ENCODE assay signal across 8 cellular contexts in the genomic region with DNA sequence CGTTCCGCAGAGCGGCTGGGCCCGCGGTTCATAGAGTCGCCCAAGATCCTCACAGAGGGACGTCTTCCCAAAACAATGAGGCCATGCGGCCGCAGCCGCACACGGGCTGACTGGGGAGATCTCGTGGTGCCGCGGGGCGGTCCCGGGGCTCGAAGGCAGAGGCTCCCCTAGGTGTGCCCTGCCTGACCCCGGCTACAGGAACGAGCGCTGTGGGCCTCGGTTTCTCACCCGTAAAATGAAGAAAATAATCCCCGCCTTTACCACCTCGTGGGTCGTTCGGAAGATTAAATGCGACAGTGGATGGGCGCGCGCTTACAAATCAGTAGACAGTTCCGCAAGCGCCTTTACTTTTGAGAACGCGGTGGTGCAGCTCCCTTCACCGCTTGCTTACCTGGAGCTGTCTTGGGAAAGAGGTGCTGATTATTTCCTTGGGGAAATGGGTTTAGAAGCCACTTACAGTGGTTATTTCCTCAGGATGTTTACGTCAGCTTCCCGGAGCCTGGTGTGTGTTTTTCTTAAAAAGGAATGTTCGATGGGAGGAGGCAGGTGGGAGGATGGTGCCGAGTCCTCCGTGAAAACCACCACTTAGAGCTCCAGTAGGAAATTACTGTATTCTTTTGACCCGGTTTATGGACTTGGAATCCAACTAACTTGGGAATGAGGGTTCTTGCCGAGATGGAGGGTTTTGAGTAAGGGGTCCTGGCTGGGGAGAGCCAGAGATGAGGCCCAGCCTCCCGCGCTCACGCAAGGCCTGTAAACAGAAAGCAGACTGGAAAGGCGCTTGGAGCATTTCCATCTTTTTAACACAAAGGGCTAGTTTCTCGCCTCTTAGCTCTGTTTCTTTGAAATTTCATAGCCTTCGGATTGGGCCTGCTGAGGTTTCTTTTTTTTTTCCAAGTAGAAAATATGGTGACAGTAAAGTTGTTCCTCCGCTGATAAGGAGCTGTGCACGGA. TPM values are rescaled to one million over a fixed set of nuclear protein-coding genes. Genes with fewer than 3 reads are reported as not detected.
DNase-seq lines count a peak whose midpoint lies in the region; ATAC-seq and TF ChIP-seq lines count a peak whose summit lies in the region.

No MANE protein-coding gene starts in this region.

- peak overlapping the region; percentile 35 for H3K4me3 ChIP-seq in HAP-1

- peak overlapping the region; percentile 68 for H3K27ac Mint-ChIP-seq in CD4-positive, alpha-beta T cell
- H3K27ac Mint-ChIP-seq in activated CD4-positive, alpha-beta memory T cell treated with anti-CD3 and anti-CD28 coated beads, Interleukin-2, amount 10 ng/mL, durations not matched to agents 7 days and 5 days = no peak overlapping the region

- peak overlapping the region; percentile 87 for H3K4me3 Mint-ChIP-seq in CD4-positive, alpha-beta T cell
- H3K4me3 Mint-ChIP-seq in activated CD4-positive, alpha-beta memory T cell treated with anti-CD3 and anti-CD28 coated beads, Interleukin-2, amount 10 ng/mL, durations not matched to agents 7 days and 5 days = peak overlapping the region; percentile 76

- H3K36me3 ChIP-seq in HAP-1 (replicated peaks) = peaks cover 9% of the 10 kb centered on the region; the same call in 1 of the 2 replicates

- intact Hi-C loops in CD4-positive, alpha-beta T cell (cut with DNase I, micrococcal nuclease) = loop anchor here (1.0 to 10.0 kb wide), 4 partner anchors 567 to 1060 kb away; partner anchors contain the start of gene MESD (in 1 of the 2)
- intact Hi-C loops in Right ventricle myocardium superior (cut with DNase I) (loop anchor here (5.0 kb wide), 1 partner anchor 565 kb away; no protein-coding TSS in a partner anchor), posterior cingulate gyrus (cut with DNase I) (loop anchor here (1.0 to 5.0 kb wide), 3 partner anchors 90 to 567 kb away; no protein-coding TSS in a partner anchor)

- POLR2A ChIA-PET in CD4-positive, alpha-beta T cell (lab: Charles Lee) = interaction anchor here (0.6 kb wide), 1 partner anchor 1085 kb away, joined by 3 read pairs; no protein-coding TSS in a partner anchor
- POLR2A ChIA-PET in activated CD4-positive, alpha-beta memory T cell treated with anti-CD3 and anti-CD28 coated beads, Interleukin-2, amount 10 ng/mL, durations not matched to agents 7 days and 5 days (lab: Charles Lee) = no interaction called here

- no peaks in the 10 kb centered on the region for H3K9me3 Mint-ChIP-seq in CD4-positive, alpha-beta T cell
- H3K9me3 Mint-ChIP-seq in activated CD4-positive, alpha-beta memory T cell treated with anti-CD3 and anti-CD28 coated beads, Interleukin-2, amount 10 ng/mL, durations not matched to agents 7 days and 5 days = no peaks in the 10 kb centered on the region

- peak; percentile 30 for TF ChIP-seq CTCF in CD4-positive, alpha-beta T cell (IDR thresholded peaks at IDR 0.05)

- ATAC-seq in CD4-positive, alpha-beta T cell (ENCODE audit: poor library complexity) = no peak
- ATAC-seq in Right ventricle myocardium superior (ENCODE audit: poor library complexity) = peak; percentile 3
- ATAC-seq in GM19463 (IDR thresholded peaks at IDR 0.05; ENCODE audit: unreplicated experiment) = no peak

- H3K4me1 ChIP-seq in HAP-1 = peaks cover 10% of the 10 kb centered on the region

- in situ Hi-C loops in HAP-1 (cut with MboI; ENCODE audit: low sequenced_read_pairs) = loop anchor here (10.0 kb wide), 1 partner anchor 1063 kb away; the partner anchor contains the start of gene MESD

- no peaks in the 10 kb centered on the region for H3K9me3 ChIP-seq in CD4-positive, alpha-beta T cell (ENCODE audit: control insufficient read depth, low read length)
- H3K9me3 ChIP-seq in HAP-1 = no peaks in the 10 kb centered on the region

- CTCF ChIA-PET in CD4-positive, alpha-beta T cell (lab: Charles Lee) = interaction anchor here (0.5 to 2.2 kb wide), 3 partner anchors 8 to 567 kb away, joined by 4 to 5 read pairs (median 5); no protein-coding TSS in a partner anchor
- CTCF ChIA-PET in activated CD4-positive, alpha-beta memory T cell treated with anti-CD3 and anti-CD28 coated beads, Interleukin-2, amount 10 ng/mL, durations not matched to agents 7 days and 5 days (lab: Charles Lee) = interaction anchor here (1.0 to 2.0 kb wide), 2 partner anchors 10 to 14 kb away, joined by 3 to 6 read pairs; no protein-coding TSS in a partner anchor

- no peak overlapping the region for H3K27ac ChIP-seq in CD4-positive, alpha-beta T cell (ENCODE audit: low read depth, low read length)

- peaks cover 11% of the 10 kb centered on the region for H3K27me3 Mint-ChIP-seq in CD4-positive, alpha-beta T cell
- H3K27me3 Mint-ChIP-seq in activated CD4-positive, alpha-beta memory T cell treated with anti-CD3 and anti-CD28 coated beads, Interleukin-2, amount 10 ng/mL, durations not matched to agents 7 days and 5 days = peaks cover 39% of the 10 kb centered on the region

- DNase-seq in CD4-positive, alpha-beta T cell = peak in 1 of 10 experiments; percentile 37
- DNase-seq in HAP-1 (ENCODE audit: low spot score in 2 of 2) (peak in 1 of 2 experiments; percentile 32), Right ventricle myocardium superior (no peak), posterior cingulate gyrus (peak in 7 of 10 donors; percentile 13 to 87 (median 24)), NCI-H1048 (lab: John Stamatoyannopoulos, UW) (no peak), cortex of kidney (lab: John Stamatoyannopoulos, UW) (no peak)
- DNase-seq in activated CD4-positive, alpha-beta memory T cell treated with anti-CD3 and anti-CD28 coated beads, Interleukin-2, amount 10 ng/mL, durations not matched to agents 7 days and 5 days = no peak

- H3K27me3 ChIP-seq in CD4-positive, alpha-beta T cell (ENCODE audit: control insufficient read depth, insufficient read depth, low read length) = peaks cover 4% of the 10 kb centered on the region
- peaks cover 17% of the 10 kb centered on the region for H3K27me3 ChIP-seq in HAP-1 (ENCODE audit: low read depth)

- peaks cover 6% of the 10 kb centered on the region for H3K36me3 Mint-ChIP-seq in CD4-positive, alpha-beta T cell (ENCODE audit: low read depth)
- H3K36me3 Mint-ChIP-seq in activated CD4-positive, alpha-beta memory T cell treated with anti-CD3 and anti-CD28 coated beads, Interleukin-2, amount 10 ng/mL, durations not matched to agents 7 days and 5 days (ENCODE audit: low read depth) = no peaks in the 10 kb centered on the region

- H3K4me1 Mint-ChIP-seq in CD4-positive, alpha-beta T cell (ENCODE audit: low read depth) = peaks cover 12% of the 10 kb centered on the region
- peaks cover 19% of the 10 kb centered on the region for H3K4me1 Mint-ChIP-seq in activated CD4-positive, alpha-beta memory T cell treated with anti-CD3 and anti-CD28 coated beads, Interleukin-2, amount 10 ng/mL, durations not matched to agents 7 days and 5 days

RNA-seq across cellular contexts. Expression of gene MEX3B, which starts 2.0 kb away (rescaled TPM):
- total RNA-seq in CD4-positive, alpha-beta T cell = 1 to 10 TPM; 5.4 TPM
- under 1 TPM; 0.91 to 0.93 TPM for total RNA-seq in activated CD4-positive, alpha-beta memory T cell treated with anti-CD3 and anti-CD28 coated beads, Interleukin-2, amount 10 ng/mL, durations not matched to agents 7 days and 5 days
- 3.5 TPM for total RNA-seq in Right ventricle myocardium superior

Comparison
In these comparisons a context has a peak if more than half of its experiments do, and no peak if none do; other contexts are left out.
1. DNase-seq: peak in posterior cingulate gyrus (7 of 10); none in activated CD4-positive, alpha-beta memory T cell treated with anti-CD3 and anti-CD28 coated beads, Interleukin-2, amount 10 ng/mL, durations not matched to agents 7 days and 5 days (single experiment), Right ventricle myocardium superior (single experiment), NCI-H1048 (single experiment) and cortex of kidney (single experiment).